16 cellular contexts compared by ENCODE assay signal in the genomic region with DNA sequence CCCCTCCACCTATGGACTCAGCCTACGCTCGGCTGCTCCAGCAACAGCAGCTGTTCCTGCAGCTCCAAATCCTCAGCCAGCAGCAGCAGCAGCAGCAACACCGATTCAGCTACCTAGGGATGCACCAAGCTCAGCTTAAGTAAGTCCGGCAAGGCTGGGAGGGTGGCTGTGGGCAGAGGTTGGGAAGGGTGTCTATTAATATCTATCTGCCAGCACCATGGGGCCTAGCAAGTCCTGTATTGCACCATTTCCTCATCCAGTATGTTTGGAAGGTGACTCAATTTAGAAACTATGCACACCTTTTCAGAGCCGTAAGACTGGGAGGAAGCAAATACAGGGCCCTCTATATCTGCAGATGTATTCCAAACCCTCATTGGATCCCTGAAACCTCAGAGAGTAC. TPM values are rescaled to one million over a fixed set of nuclear protein-coding genes. Genes with fewer than 3 reads are reported as not detected.
DNase-seq lines count a peak whose midpoint lies in the region; ATAC-seq and TF ChIP-seq lines count a peak whose summit lies in the region.
"Had no signal": no experiment of that assay in that cellular context is flagged by ENCODE, and none has a peak within 500 bp of the region (broad histone marks: within the 10 kb centered on the region; RNA-seq: fewer than 3 reads in every experiment).

No MANE protein-coding gene starts in this region.

- H3K36me3 Mint-ChIP-seq in stimulated activated naive B cell treated with anti-CD40 and anti-IgM and Interleukin-4, amounts not matched to agents 10 μg/mL and 1 μg/mL and 100 μg/mL, for 72 hours, result no peaks in the 10 kb centered on the region
- H3K36me3 Mint-ChIP-seq in T-cell, result no peaks in the 10 kb centered on the region

- POLR2A ChIA-PET in T-cell (lab: Charles Lee), result no interaction called here

- H3K9me3 Mint-ChIP-seq in stimulated activated naive B cell treated with anti-CD40 and anti-IgM and Interleukin-4, amounts not matched to agents 10 μg/mL and 1 μg/mL and 100 μg/mL, for 72 hours, result no peaks in the 10 kb centered on the region
- H3K9me3 Mint-ChIP-seq in T-cell, result peaks cover 0 to 13% (median 2%) of the 10 kb centered on the region in 3 donors

- ATAC-seq in RWPE2 (ENCODE audit: low read depth), result peak; percentile 85
- ATAC-seq in foreskin keratinocyte, result peak; percentile 82
- peak; percentile 71 for ATAC-seq in left lung
- ATAC-seq in HG03135 (IDR thresholded peaks at IDR 0.05; ENCODE audit: unreplicated experiment), result no peak
- ATAC-seq in stimulated activated naive B cell treated with anti-CD40 and anti-IgM and Interleukin-4, amounts not matched to agents 10 μg/mL and 1 μg/mL and 100 μg/mL, for 72 hours (replicated peaks), result no peak
- no peak for ATAC-seq in T-cell (replicated peaks in 1 of 4)
- ATAC-seq: gastrocnemius medialis had no signal

- H3K27me3 Mint-ChIP-seq in stimulated activated naive B cell treated with anti-CD40 and anti-IgM and Interleukin-4, amounts not matched to agents 10 μg/mL and 1 μg/mL and 100 μg/mL, for 72 hours, result peaks cover 0 to 7% of the 10 kb centered on the region in 2 donors
- peaks cover 0 to 14% of the 10 kb centered on the region in 2 donors for H3K27me3 Mint-ChIP-seq in T-cell

- TF ChIP-seq CTCF in RWPE2 (IDR thresholded peaks at IDR 0.05; ENCODE audit: poor library complexity, severe bottlenecking) (no peak), foreskin keratinocyte (conservative IDR thresholded peaks at IDR 0.05) (no peak), left lung (IDR thresholded peaks at IDR 0.05) (no peak)

- H3K9me3 ChIP-seq in RWPE2 (ENCODE audit: severe bottlenecking) (no peaks in the 10 kb centered on the region), left lung (no peaks in the 10 kb centered on the region)
- H3K9me3 ChIP-seq: BLaER1, gastrocnemius medialis, testis had no signal

- H3K27ac ChIP-seq in RWPE2 (ENCODE audit: poor library complexity, severe bottlenecking) (no peak overlapping the region), foreskin keratinocyte (no peak overlapping the region), left lung (no peak overlapping the region)
- H3K27ac ChIP-seq: BLaER1, gastrocnemius medialis, testis had no signal

- H3K4me1 ChIP-seq in RWPE2 (ENCODE audit: insufficient read depth, poor library complexity, severe bottlenecking) (no peaks in the 10 kb centered on the region), foreskin keratinocyte (peaks cover 11% of the 10 kb centered on the region), left lung (peaks cover 4% of the 10 kb centered on the region in 2 donors)
- H3K4me1 ChIP-seq: BLaER1, gastrocnemius medialis had no signal

- H3K4me3 ChIP-seq in RWPE2 (ENCODE audit: severe bottlenecking) (no peak overlapping the region), left lung (no peak overlapping the region)
- H3K4me3 ChIP-seq: BLaER1, gastrocnemius medialis, testis had no signal

- DNase-seq in RWPE2 (ENCODE audit: low spot score), result no peak
- peak; percentile 61 to 76 for DNase-seq in foreskin keratinocyte
- peak in 1 of 2 donors; percentile 39 for DNase-seq in left lung
- DNase-seq in NCI-H1436 (lab: John Stamatoyannopoulos, UW), result no peak
- DNase-seq in stimulated activated naive B cell treated with anti-CD40 and anti-IgM and Interleukin-4, amounts not matched to agents 10 μg/mL and 1 μg/mL and 100 μg/mL, for 72 hours, result no peak
- no peak for DNase-seq in T-cell
- DNase-seq: activated CD4-positive, alpha-beta T cell treated with anti-CD3 and anti-CD28 coated beads for 48 hours; activated naive CD4-positive, alpha-beta T cell treated with anti-CD3 and anti-CD28 coated beads, Interleukin-2, amount 50 U/mL, for 16 hours; DMS 273 treated with DMSO at 0.1 percent for 48 hours; gastrocnemius medialis; NCI-H446; stimulated activated CD4-positive, alpha-beta T cell treated with anti-CD3 and anti-CD28 coated beads, Interleukin-4, amount 100 ng/mL, for 24 hours; stimulated activated CD8-positive, alpha-beta memory T cell treated with anti-CD3 and anti-CD28 coated beads, Interleukin-4, amount 100 ng/mL, for 48 hours; testis had no signal

- intact Hi-C loops in left lung (cut with DNase I), result no loop called here

- CTCF ChIA-PET in T-cell (lab: Charles Lee), result no interaction called here

- no peaks in the 10 kb centered on the region for H3K4me1 Mint-ChIP-seq in stimulated activated naive B cell treated with anti-CD40 and anti-IgM and Interleukin-4, amounts not matched to agents 10 μg/mL and 1 μg/mL and 100 μg/mL, for 72 hours
- H3K4me1 Mint-ChIP-seq in T-cell, result no peaks in the 10 kb centered on the region

- H3K27me3 ChIP-seq in RWPE2 (ENCODE audit: insufficient read depth, poor library complexity, severe bottlenecking) (no peaks in the 10 kb centered on the region), foreskin keratinocyte (no peaks in the 10 kb centered on the region), left lung (no peaks in the 10 kb centered on the region)
- H3K27me3 ChIP-seq: BLaER1, gastrocnemius medialis, testis had no signal

- H3K36me3 ChIP-seq in RWPE2 (ENCODE audit: low read depth) (no peaks in the 10 kb centered on the region), left lung (no peaks in the 10 kb centered on the region)
- H3K36me3 ChIP-seq: BLaER1, gastrocnemius medialis had no signal

- H3K27ac Mint-ChIP-seq in stimulated activated naive B cell treated with anti-CD40 and anti-IgM and Interleukin-4, amounts not matched to agents 10 μg/mL and 1 μg/mL and 100 μg/mL, for 72 hours, result no peak overlapping the region
- H3K27ac Mint-ChIP-seq in T-cell, result no peak overlapping the region

- H3K4me3 Mint-ChIP-seq in stimulated activated naive B cell treated with anti-CD40 and anti-IgM and Interleukin-4, amounts not matched to agents 10 μg/mL and 1 μg/mL and 100 μg/mL, for 72 hours, result no peak overlapping the region
- H3K4me3 Mint-ChIP-seq in T-cell, result no peak overlapping the region

RNA-seq across cellular contexts. Expression of a gene that starts 45.0 kb away (rescaled TPM):
- total RNA-seq in foreskin keratinocyte, result 2.8 and 3.0 TPM in 2 replicates
- polyA plus RNA-seq in foreskin keratinocyte, result 1.6 and 1.7 TPM in 2 replicates
- total RNA-seq in left lung, result 10 to 100 TPM; 29.9 to 43.6 TPM
- total RNA-seq in T-cell, result under 1 TPM in 3 of 5 donors, not detected in 2; 0.15 to 0.39 (median 0.38) TPM

Comparison
In these comparisons a context has a peak if more than half of its experiments do, and no peak if none do; other contexts are left out.
1. ATAC-seq: peak in RWPE2 (single experiment), foreskin keratinocyte (single experiment) and left lung (single experiment); none in HG03135 (single experiment), stimulated activated naive B cell treated with anti-CD40 and anti-IgM and Interleukin-4, amounts not matched to agents 10 μg/mL and 1 μg/mL and 100 μg/mL, for 72 hours (0 of 2) and T-cell (0 of 4).
2. DNase-seq: peak in foreskin keratinocyte (2 of 2); none in RWPE2 (single experiment), NCI-H1436 (single experiment), stimulated activated naive B cell treated with anti-CD40 and anti-IgM and Interleukin-4, amounts not matched to agents 10 μg/mL and 1 μg/mL and 100 μg/mL, for 72 hours (single experiment) and T-cell (0 of 34).